In genomic region chr3:119645813-119646212, GRCh38 we compare ENCODE assay signal across 22 cellular contexts. TPM values are rescaled to one million over a fixed set of nuclear protein-coding genes. Genes with fewer than 3 reads are reported as not detected.
"Had no signal": no experiment of that assay in that cellular context is flagged by ENCODE, and none has a peak within 500 bp of the region (broad histone marks: within the 10 kb centered on the region; RNA-seq: fewer than 3 reads in every experiment).

No MANE protein-coding gene starts in this region.

- ATAC-seq: activated CD8-positive, alpha-beta T cell treated with anti-CD3 and anti-CD28 coated beads for 36 hours; gastroesophageal sphincter; mucosa of descending colon; naive thymus-derived CD4-positive, alpha-beta T cell; SK-N-SH treated with all-trans-retinoic acid at 6 μM for 48 hours; T-cell had no signal

- H3K9me3 ChIP-seq: gastroesophageal sphincter, mucosa of descending colon, sigmoid colon, spleen, tibial nerve had no signal

- H3K4me3 Mint-ChIP-seq: activated CD4-positive, alpha-beta T cell treated with anti-CD3 and anti-CD28 coated beads, Interleukin-2, amount 10 ng/mL, durations not matched to agents 24 days and 14 days; activated CD8-positive, alpha-beta T cell treated with anti-CD3 and anti-CD28 coated beads for 36 hours; activated naive CD4-positive, alpha-beta T cell treated with anti-CD3 and anti-CD28 coated beads for 36 hours; activated T-cell treated with anti-CD3 and anti-CD28 coated beads, Interleukin-2, amount 50 U/mL, for 24 hours; naive thymus-derived CD4-positive, alpha-beta T cell; T-cell had no signal

- H3K27me3 Mint-ChIP-seq: activated CD4-positive, alpha-beta T cell treated with anti-CD3 and anti-CD28 coated beads, Interleukin-2, amount 10 ng/mL, durations not matched to agents 24 days and 14 days; activated CD8-positive, alpha-beta T cell treated with anti-CD3 and anti-CD28 coated beads for 36 hours; activated T-cell treated with anti-CD3 and anti-CD28 coated beads, Interleukin-2, amount 50 U/mL, for 24 hours; naive thymus-derived CD4-positive, alpha-beta T cell; T-cell had no signal

- H3K27ac Mint-ChIP-seq: activated CD4-positive, alpha-beta T cell treated with anti-CD3 and anti-CD28 coated beads, Interleukin-2, amount 10 ng/mL, durations not matched to agents 24 days and 14 days; activated CD8-positive, alpha-beta T cell treated with anti-CD3 and anti-CD28 coated beads for 36 hours; activated naive CD4-positive, alpha-beta T cell treated with anti-CD3 and anti-CD28 coated beads for 36 hours; activated T-cell treated with anti-CD3 and anti-CD28 coated beads, Interleukin-2, amount 50 U/mL, for 24 hours; T-cell had no signal

- H3K27me3 ChIP-seq: brain microvascular endothelial cell, gastroesophageal sphincter, sigmoid colon, spleen, tibial nerve had no signal

- H3K4me1 ChIP-seq: tibial nerve had no signal

- DNase-seq: activated CD4-positive, alpha-beta T cell treated with anti-CD3 and anti-CD28 coated beads, Interleukin-2, amount 10 ng/mL, durations not matched to agents 24 days and 14 days; activated CD8-positive, alpha-beta T cell treated with anti-CD3 and anti-CD28 coated beads for 36 hours; activated naive CD4-positive, alpha-beta T cell treated with anti-CD3 and anti-CD28 coated beads for 36 hours; activated T-cell treated with anti-CD3 and anti-CD28 coated beads, Interleukin-2, amount 50 U/mL, for 24 hours; anterior cingulate cortex; brain microvascular endothelial cell; cortex of kidney; effector CD4-positive, alpha-beta T cell; islet precursor cell; mesenchymal stem cell; mucosa of descending colon; naive thymus-derived CD4-positive, alpha-beta T cell; sigmoid colon; spleen; stimulated activated CD4-positive, alpha-beta T cell treated with anti-CD3 and anti-CD28 coated beads, Interleukin-4, amount 100 ng/mL, for 4 hours; stimulated activated naive CD4-positive, alpha-beta T cell; T-cell; T-helper 9 cell had no signal

- H3K36me3 ChIP-seq: brain microvascular endothelial cell had no signal

- H3K4me3 ChIP-seq: gastroesophageal sphincter, mucosa of descending colon, sigmoid colon, spleen, tibial nerve had no signal

- H3K4me1 Mint-ChIP-seq: T-cell had no signal

- H3K27ac ChIP-seq: brain microvascular endothelial cell had no signal

RNA-seq across cellular contexts. Expression of gene PLA1A, which starts 48.1 kb away (rescaled TPM):
- total RNA-seq: activated CD8-positive, alpha-beta T cell treated with anti-CD3 and anti-CD28 coated beads for 36 hours; T-cell had no signal

RNA-seq across cellular contexts. Expression of gene CFAP91, which starts 57.0 kb away (rescaled TPM):
- total RNA-seq: activated CD8-positive, alpha-beta T cell treated with anti-CD3 and anti-CD28 coated beads for 36 hours; osteocyte had no signal
